18 cellular contexts compared by ENCODE assay signal in the genomic region with DNA sequence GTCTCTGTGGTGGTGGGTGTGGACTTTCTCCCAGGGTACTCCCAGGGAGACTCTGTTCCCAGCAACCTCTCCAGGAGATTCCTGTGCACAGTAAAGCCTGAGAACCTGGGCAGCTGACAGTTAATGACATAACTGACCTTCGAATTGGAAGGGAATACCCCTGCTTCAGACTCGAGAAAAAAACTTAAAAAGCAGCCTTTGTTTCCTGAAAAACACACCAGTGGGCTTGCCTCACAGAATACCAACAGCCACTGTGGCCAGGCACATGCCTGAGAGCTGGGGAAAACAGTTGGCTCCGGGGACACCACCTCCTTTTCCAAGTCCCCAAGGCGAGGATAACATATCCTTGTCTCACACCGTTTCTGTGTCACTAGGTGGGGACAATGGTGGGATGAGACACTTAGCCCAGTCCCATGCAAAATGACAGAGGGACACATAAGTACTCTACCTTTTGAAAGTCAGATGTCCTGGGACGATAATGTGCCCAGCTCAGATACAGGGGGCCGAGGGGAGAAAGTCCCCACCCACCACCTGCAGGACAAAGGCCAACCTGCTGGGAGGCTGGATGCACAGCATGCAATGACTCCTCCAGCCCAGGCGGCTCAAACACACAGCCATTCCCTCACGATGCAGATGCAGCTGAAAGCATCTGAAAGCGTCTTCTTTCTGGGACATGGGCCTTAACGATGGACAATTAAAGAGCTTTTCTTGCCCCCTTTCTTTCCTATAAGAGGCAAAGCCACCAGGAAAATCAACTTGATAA.
DNase-seq lines count a peak whose midpoint lies in the region; ATAC-seq and TF ChIP-seq lines count a peak whose summit lies in the region.
"Had no signal": no experiment of that assay in that cellular context is flagged by ENCODE, and none has a peak within 500 bp of the region (broad histone marks: within the 10 kb centered on the region; RNA-seq: fewer than 3 reads in every experiment).

No MANE protein-coding gene starts in this region.

- H2AFZ ChIP-seq in mesenchymal stem cell (ENCODE audit: low read depth, low read length), result no peak overlapping the region

- no peaks in the 10 kb centered on the region for H3K27me3 Mint-ChIP-seq in T-helper 17 cell
- H3K27me3 Mint-ChIP-seq: CD8-positive, alpha-beta memory T cell had no signal

- TF ChIP-seq POLR2A in heart left ventricle (IDR thresholded peaks at IDR 0.05), result no peak

- in situ Hi-C loops in HAP-1 (cut with MboI; ENCODE audit: low sequenced_read_pairs), result no loop called here

- H2BK120ac ChIP-seq in mesenchymal stem cell (ENCODE audit: low read depth, low read length), result no peak overlapping the region

- H3K27me3 ChIP-seq in heart left ventricle, result no peaks in the 10 kb centered on the region
- H3K27me3 ChIP-seq in mesenchymal stem cell (ENCODE audit: control insufficient read depth in 1 of 2, insufficient read depth in 1 of 2, low read length in 2 of 2), result no peaks in the 10 kb centered on the region
- H3K27me3 ChIP-seq in HAP-1 (ENCODE audit: low read depth), result no peaks in the 10 kb centered on the region
- H3K27me3 ChIP-seq: colonic mucosa had no signal

- no peak overlapping the region for H2BK15ac ChIP-seq in mesenchymal stem cell (ENCODE audit: low read depth, poor library complexity, severe bottlenecking)

- H3K27ac Mint-ChIP-seq in T-helper 17 cell, result no peak overlapping the region

- no peak for DNase-seq in heart left ventricle
- DNase-seq in cardiac septum (ENCODE audit: low spot score), result no peak
- DNase-seq in caudate nucleus (lab: John Stamatoyannopoulos, UW), result peak in 3 of 61 donors; percentile 21 to 39 (median 21)
- DNase-seq in mesenchymal stem cell, result no peak
- DNase-seq in superior temporal gyrus (ENCODE audit: extremely low spot score), result peak; percentile 33
- DNase-seq in HAP-1 (ENCODE audit: low spot score in 2 of 2), result no peak
- DNase-seq in T-helper 17 cell, result no peak
- DNase-seq in NCI-H187 treated with DMSO at 0.1 percent for 48 hours (lab: John Stamatoyannopoulos, UW), result no peak
- DNase-seq: CD8-positive, alpha-beta memory T cell; colonic mucosa; NCI-H1105 treated with DMSO at 0.1 percent for 48 hours; NCI-H345; SHP77 treated with DMSO at 0.1 percent for 48 hours; stimulated activated naive CD8-positive, alpha-beta T cell treated with anti-CD3 and anti-CD28 coated beads, Interleukin-15, Interleukin-2, amounts not matched to agents 100 U/mL and 50 U/mL, for 24 hours; T-helper 2 cell had no signal

- no peaks in the 10 kb centered on the region for H3K9me3 ChIP-seq in heart left ventricle
- no peaks in the 10 kb centered on the region for H3K9me3 ChIP-seq in mesenchymal stem cell (ENCODE audit: control insufficient read depth, low read length)
- H3K9me3 ChIP-seq in HAP-1, result no peaks in the 10 kb centered on the region
- H3K9me3 ChIP-seq in T-helper 17 cell (ENCODE audit: control insufficient read depth, low read length, poor library complexity, severe bottlenecking), result no peaks in the 10 kb centered on the region
- H3K9me3 ChIP-seq: A549, colonic mucosa had no signal

- H2BK5ac ChIP-seq in mesenchymal stem cell (ENCODE audit: low read depth, low read length, poor library complexity, severe bottlenecking), result no peak overlapping the region

- 62 to 72% (median 65%) methylated on average over 11 of the region's 11 CpGs for WGBS in heart left ventricle, 4 donors
- WGBS in mesenchymal stem cell, result 88% methylated on average over 9 of the region's 11 CpGs

- no peak for TF ChIP-seq CTCF in heart left ventricle (IDR thresholded peaks at IDR 0.05)

- peaks cover 14% of the 10 kb centered on the region for H3K36me3 Mint-ChIP-seq in T-helper 17 cell (ENCODE audit: low read depth)

- H3K4me3 ChIP-seq in heart left ventricle, result no peak overlapping the region
- H3K4me3 ChIP-seq in mesenchymal stem cell (ENCODE audit: insufficient read depth in 1 of 2, low read depth in 1 of 2, low read length in 2 of 2), result no peak overlapping the region
- H3K4me3 ChIP-seq in HAP-1, result no peak overlapping the region
- H3K4me3 ChIP-seq: A549, colonic mucosa had no signal

- peak overlapping the region; percentile 31 for H4K8ac ChIP-seq in mesenchymal stem cell (ENCODE audit: low read length)

- peaks cover 7 to 79% (median 54%) of the 10 kb centered on the region in 12 donors for H3K4me1 ChIP-seq in heart left ventricle
- peaks cover 27% of the 10 kb centered on the region for H3K4me1 ChIP-seq in mesenchymal stem cell (ENCODE audit: control insufficient read depth, insufficient read depth, low read depth, low read length)
- no peaks in the 10 kb centered on the region for H3K4me1 ChIP-seq in HAP-1
- H3K4me1 ChIP-seq: A549, colonic mucosa had no signal

- H3K14ac ChIP-seq in mesenchymal stem cell (ENCODE audit: low read length in 2 of 2), result no peak overlapping the region

- H3K9ac ChIP-seq in mesenchymal stem cell (ENCODE audit: low read length), result no peak overlapping the region

- no peak for ATAC-seq in heart left ventricle
- no peak for ATAC-seq in T-helper 17 cell
- ATAC-seq: A549; activated CD4-positive, CD25-positive, alpha-beta regulatory T cell treated with anti-CD3 and anti-CD28 coated beads, Interleukin-2, amount 50 U/mL, for 24 hours; stimulated activated naive CD8-positive, alpha-beta T cell treated with anti-CD3 and anti-CD28 coated beads, Interleukin-15, Interleukin-2, amounts not matched to agents 100 U/mL and 50 U/mL, for 24 hours had no signal

- peak overlapping the region in 7 of 12 donors; percentile 24 to 90 (median 74) for H3K27ac ChIP-seq in heart left ventricle
- H3K27ac ChIP-seq in caudate nucleus (ENCODE audit: low read depth, low read length), result peak overlapping the region; percentile 42
- no peak overlapping the region for H3K27ac ChIP-seq in mesenchymal stem cell (ENCODE audit: low read length, poor library complexity, severe bottlenecking)
- H3K27ac ChIP-seq: A549, colonic mucosa, HL-60 had no signal

- H3K36me3 ChIP-seq in heart left ventricle (peaks cover 0 to 65% (median 36%) of the 10 kb centered on the region in 9 donors), mesenchymal stem cell (ENCODE audit: control insufficient read depth in 1 of 2, insufficient read depth in 2 of 2, low read depth in 1 of 2, low read length in 2 of 2) (peaks cover 59 to 64% of the 10 kb centered on the region in 2 experiments), HAP-1 (replicated peaks) (no peaks in the 10 kb centered on the region; the same call in none of the 2 replicates)
- H3K36me3 ChIP-seq: colonic mucosa had no signal

- no peak overlapping the region for H3K4me2 ChIP-seq in mesenchymal stem cell (ENCODE audit: low read length, poor library complexity, severe bottlenecking)
- H3K4me2 ChIP-seq: A549 had no signal

- peak overlapping the region in 1 of 2 experiments; percentile 29 for H3K18ac ChIP-seq in mesenchymal stem cell (ENCODE audit: low read depth in 1 of 2, low read length in 2 of 2)

- no peak overlapping the region for H3K4me3 Mint-ChIP-seq in T-helper 17 cell
- H3K4me3 Mint-ChIP-seq: CD8-positive, alpha-beta memory T cell had no signal

- H3K4ac ChIP-seq in mesenchymal stem cell (ENCODE audit: low read depth in 1 of 2, low read length in 2 of 2), result peak overlapping the region in 1 of 2 experiments; percentile 5

- intact Hi-C loops in heart left ventricle (cut with DNase I) (no loop called here), cardiac septum (cut with DNase I) (no loop called here)

- H2BK12ac ChIP-seq in mesenchymal stem cell (ENCODE audit: low read length in 2 of 2), result no peak overlapping the region

- H3K23ac ChIP-seq in mesenchymal stem cell (ENCODE audit: low read length in 2 of 2), result no peak overlapping the region

- peaks cover 52% of the 10 kb centered on the region for H3K79me1 ChIP-seq in mesenchymal stem cell (replicated peaks; ENCODE audit: low read length, poor library complexity, severe bottlenecking)

- H2AK5ac ChIP-seq in mesenchymal stem cell (ENCODE audit: low read length, severe bottlenecking), result no peak overlapping the region

- peak overlapping the region; percentile 35 for H4K91ac ChIP-seq in mesenchymal stem cell (ENCODE audit: low read length)

- peaks cover 19% of the 10 kb centered on the region for H3K4me1 Mint-ChIP-seq in T-helper 17 cell
